In genomic region chr6:72411872-72412708, GRCh38 we compare ENCODE assay signal across 1 cellular context.
TF ChIP-seq lines count a peak whose summit lies in the region.

No MANE protein-coding gene starts in this region.

TF ChIP-seq in HEK293, 187 proteins besides CTCF, POLR2A, EP300 and RAD21 (continued from another document):
- TF ChIP-seq, protein P1, sequence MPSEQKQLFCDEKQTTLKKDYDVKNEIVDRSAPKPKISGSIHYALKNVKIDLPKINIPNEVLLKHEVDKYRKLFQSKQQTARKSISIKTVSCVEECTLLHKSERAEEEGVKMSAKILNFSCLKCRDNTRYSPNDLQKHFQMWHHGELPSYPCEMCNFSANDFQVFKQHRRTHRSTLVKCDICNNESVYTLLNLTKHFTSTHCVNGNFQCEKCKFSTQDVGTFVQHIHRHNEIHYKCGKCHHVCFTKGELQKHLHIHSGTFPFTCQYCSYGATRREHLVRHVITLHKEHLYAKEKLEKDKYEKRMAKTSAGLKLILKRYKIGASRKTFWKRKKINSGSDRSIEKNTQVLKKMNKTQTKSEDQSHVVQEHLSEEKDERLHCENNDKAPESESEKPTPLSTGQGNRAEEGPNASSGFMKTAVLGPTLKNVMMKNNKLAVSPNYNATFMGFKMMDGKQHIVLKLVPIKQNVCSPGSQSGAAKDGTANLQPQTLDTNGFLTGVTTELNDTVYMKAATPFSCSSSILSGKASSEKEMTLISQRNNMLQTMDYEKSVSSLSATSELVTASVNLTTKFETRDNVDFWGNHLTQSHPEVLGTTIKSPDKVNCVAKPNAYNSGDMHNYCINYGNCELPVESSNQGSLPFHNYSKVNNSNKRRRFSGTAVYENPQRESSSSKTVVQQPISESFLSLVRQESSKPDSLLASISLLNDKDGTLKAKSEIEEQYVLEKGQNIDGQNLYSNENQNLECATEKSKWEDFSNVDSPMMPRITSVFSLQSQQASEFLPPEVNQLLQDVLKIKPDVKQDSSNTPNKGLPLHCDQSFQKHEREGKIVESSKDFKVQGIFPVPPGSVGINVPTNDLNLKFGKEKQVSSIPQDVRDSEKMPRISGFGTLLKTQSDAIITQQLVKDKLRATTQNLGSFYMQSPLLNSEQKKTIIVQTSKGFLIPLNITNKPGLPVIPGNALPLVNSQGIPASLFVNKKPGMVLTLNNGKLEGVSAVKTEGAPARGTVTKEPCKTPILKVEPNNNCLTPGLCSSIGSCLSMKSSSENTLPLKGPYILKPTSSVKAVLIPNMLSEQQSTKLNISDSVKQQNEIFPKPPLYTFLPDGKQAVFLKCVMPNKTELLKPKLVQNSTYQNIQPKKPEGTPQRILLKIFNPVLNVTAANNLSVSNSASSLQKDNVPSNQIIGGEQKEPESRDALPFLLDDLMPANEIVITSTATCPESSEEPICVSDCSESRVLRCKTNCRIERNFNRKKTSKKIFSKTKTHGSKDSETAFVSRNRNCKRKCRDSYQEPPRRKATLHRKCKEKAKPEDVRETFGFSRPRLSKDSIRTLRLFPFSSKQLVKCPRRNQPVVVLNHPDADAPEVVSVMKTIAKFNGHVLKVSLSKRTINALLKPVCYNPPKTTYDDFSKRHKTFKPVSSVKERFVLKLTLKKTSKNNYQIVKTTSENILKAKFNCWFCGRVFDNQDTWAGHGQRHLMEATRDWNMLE (tag by site-specific recombination; conservative IDR thresholded peaks at IDR 0.05; ENCODE audit: low read depth) = no peak
- TF ChIP-seq ZNF335 (tag by site-specific recombination; conservative IDR thresholded peaks at IDR 0.05) (no peak), KLF10 (tag by site-specific recombination; IDR thresholded peaks at IDR 0.05) (peak; percentile 36; the same call in 1 of the 2 replicates), ZNF660 (tag by site-specific recombination; IDR thresholded peaks at IDR 0.05) (peak; percentile 93), ZNF514 (tag by site-specific recombination; IDR thresholded peaks at IDR 0.05) (no peak), ZNF830 (tag by site-specific recombination; IDR thresholded peaks at IDR 0.05; ENCODE audit: low read depth) (no peak), ZNF221 (tag by site-specific recombination; IDR thresholded peaks at IDR 0.05; ENCODE audit: borderline replicate concordance) (no peak), GLIS2 (tag by site-specific recombination; IDR thresholded peaks at IDR 0.05) (no peak), ZNF19 (tag by site-specific recombination; IDR thresholded peaks at IDR 0.05; ENCODE audit: low read depth) (no peak), ZNF513 (tag by site-specific recombination; IDR thresholded peaks at IDR 0.05) (no peak), ZSCAN30 (tag by site-specific recombination; IDR thresholded peaks at IDR 0.05) (peak; percentile 76; the same call in 1 of the 2 replicates), ZNF654 (tag by site-specific recombination; IDR thresholded peaks at IDR 0.05; ENCODE audit: low read depth) (peak; percentile 100), ZNF274 (IDR thresholded peaks at IDR 0.05; ENCODE audit: low read length) (no peak), ZNF274 (tag by site-specific recombination; IDR thresholded peaks at IDR 0.05; ENCODE audit: borderline replicate concordance) (no peak), ZNF692 (tag by site-specific recombination; IDR thresholded peaks at IDR 0.05) (0 out of 2 replicates have a peak, but pooled peaks have one; percentile 18), ZNF394 (tag by site-specific recombination; IDR thresholded peaks at IDR 0.05; ENCODE audit: borderline replicate concordance) (no peak), SP7 (tag by site-specific recombination; IDR thresholded peaks at IDR 0.05) (0 out of 2 replicates have a peak, but pooled peaks have one; percentile 26), ZSCAN23 (tag by site-specific recombination; IDR thresholded peaks at IDR 0.05) (no peak), ZNF629 (tag by site-specific recombination; IDR thresholded peaks at IDR 0.05) (peak; percentile 19; the same call in 1 of the 2 replicates), ZNF510 (tag by site-specific recombination; IDR thresholded peaks at IDR 0.05; ENCODE audit: insufficient replicate concordance) (peak; percentile 6), BCL11A (tag by site-specific recombination; IDR thresholded peaks at IDR 0.05; ENCODE audit: low read depth) (no peak), ZNF426 (tag by site-specific recombination; IDR thresholded peaks at IDR 0.05) (no peak), YY1 (tag by site-specific recombination; IDR thresholded peaks at IDR 0.05) (no peak), GLI2 (tag by site-specific recombination; IDR thresholded peaks at IDR 0.05; ENCODE audit: borderline replicate concordance, low read depth) (no peak), ZEB2 (tag by site-specific recombination; IDR thresholded peaks at IDR 0.05) (no peak), ZNF146 (tag by site-specific recombination; IDR thresholded peaks at IDR 0.05) (no peak), ZNF585B (tag by site-specific recombination; IDR thresholded peaks at IDR 0.05) (no peak), ZNF10 (tag by site-specific recombination; IDR thresholded peaks at IDR 0.05) (no peak), TRIM28 (IDR thresholded peaks at IDR 0.05; ENCODE audit: borderline replicate concordance, low read length) (peak; percentile 74; the same call in 1 of the 2 replicates), ZBTB17 (tag by site-specific recombination; IDR thresholded peaks at IDR 0.05) (peak; percentile 35; the same call in 1 of the 2 replicates), KLF9 (tag by site-specific recombination; IDR thresholded peaks at IDR 0.05; ENCODE audit: low read depth) (no peak), ZNF302 (tag by site-specific recombination; IDR thresholded peaks at IDR 0.05; ENCODE audit: low read depth) (no peak), IKZF3 (tag by site-specific recombination; IDR thresholded peaks at IDR 0.05) (no peak), ZBTB49 (tag by site-specific recombination; IDR thresholded peaks at IDR 0.05; ENCODE audit: low read depth) (no peak), ZNF362 (tag by site-specific recombination; IDR thresholded peaks at IDR 0.05) (no peak), ZNF658 (tag by site-specific recombination; IDR thresholded peaks at IDR 0.05) (no peak), ZFP37 (tag by site-specific recombination; IDR thresholded peaks at IDR 0.05) (no peak), ZNF248 (tag by site-specific recombination; IDR thresholded peaks at IDR 0.05) (no peak), ZNF626 (tag by site-specific recombination; IDR thresholded peaks at IDR 0.05) (no peak), GFI1B (tag by site-specific recombination; IDR thresholded peaks at IDR 0.05) (no peak), ZNF24 (tag by site-specific recombination; IDR thresholded peaks at IDR 0.05) (no peak), ZNF549 (tag by site-specific recombination; IDR thresholded peaks at IDR 0.05) (no peak)
- TF ChIP-seq, protein P2, sequence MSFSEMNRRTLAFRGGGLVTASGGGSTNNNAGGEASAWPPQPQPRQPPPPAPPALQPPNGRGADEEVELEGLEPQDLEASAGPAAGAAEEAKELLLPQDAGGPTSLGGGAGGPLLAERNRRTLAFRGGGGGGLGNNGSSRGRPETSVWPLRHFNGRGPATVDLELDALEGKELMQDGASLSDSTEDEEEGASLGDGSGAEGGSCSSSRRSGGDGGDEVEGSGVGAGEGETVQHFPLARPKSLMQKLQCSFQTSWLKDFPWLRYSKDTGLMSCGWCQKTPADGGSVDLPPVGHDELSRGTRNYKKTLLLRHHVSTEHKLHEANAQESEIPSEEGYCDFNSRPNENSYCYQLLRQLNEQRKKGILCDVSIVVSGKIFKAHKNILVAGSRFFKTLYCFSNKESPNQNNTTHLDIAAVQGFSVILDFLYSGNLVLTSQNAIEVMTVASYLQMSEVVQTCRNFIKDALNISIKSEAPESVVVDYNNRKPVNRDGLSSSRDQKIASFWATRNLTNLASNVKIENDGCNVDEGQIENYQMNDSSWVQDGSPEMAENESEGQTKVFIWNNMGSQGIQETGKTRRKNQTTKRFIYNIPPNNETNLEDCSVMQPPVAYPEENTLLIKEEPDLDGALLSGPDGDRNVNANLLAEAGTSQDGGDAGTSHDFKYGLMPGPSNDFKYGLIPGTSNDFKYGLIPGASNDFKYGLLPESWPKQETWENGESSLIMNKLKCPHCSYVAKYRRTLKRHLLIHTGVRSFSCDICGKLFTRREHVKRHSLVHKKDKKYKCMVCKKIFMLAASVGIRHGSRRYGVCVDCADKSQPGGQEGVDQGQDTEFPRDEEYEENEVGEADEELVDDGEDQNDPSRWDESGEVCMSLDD (tag by site-specific recombination; IDR thresholded peaks at IDR 0.05) = no peak
- TF ChIP-seq, protein P3, sequence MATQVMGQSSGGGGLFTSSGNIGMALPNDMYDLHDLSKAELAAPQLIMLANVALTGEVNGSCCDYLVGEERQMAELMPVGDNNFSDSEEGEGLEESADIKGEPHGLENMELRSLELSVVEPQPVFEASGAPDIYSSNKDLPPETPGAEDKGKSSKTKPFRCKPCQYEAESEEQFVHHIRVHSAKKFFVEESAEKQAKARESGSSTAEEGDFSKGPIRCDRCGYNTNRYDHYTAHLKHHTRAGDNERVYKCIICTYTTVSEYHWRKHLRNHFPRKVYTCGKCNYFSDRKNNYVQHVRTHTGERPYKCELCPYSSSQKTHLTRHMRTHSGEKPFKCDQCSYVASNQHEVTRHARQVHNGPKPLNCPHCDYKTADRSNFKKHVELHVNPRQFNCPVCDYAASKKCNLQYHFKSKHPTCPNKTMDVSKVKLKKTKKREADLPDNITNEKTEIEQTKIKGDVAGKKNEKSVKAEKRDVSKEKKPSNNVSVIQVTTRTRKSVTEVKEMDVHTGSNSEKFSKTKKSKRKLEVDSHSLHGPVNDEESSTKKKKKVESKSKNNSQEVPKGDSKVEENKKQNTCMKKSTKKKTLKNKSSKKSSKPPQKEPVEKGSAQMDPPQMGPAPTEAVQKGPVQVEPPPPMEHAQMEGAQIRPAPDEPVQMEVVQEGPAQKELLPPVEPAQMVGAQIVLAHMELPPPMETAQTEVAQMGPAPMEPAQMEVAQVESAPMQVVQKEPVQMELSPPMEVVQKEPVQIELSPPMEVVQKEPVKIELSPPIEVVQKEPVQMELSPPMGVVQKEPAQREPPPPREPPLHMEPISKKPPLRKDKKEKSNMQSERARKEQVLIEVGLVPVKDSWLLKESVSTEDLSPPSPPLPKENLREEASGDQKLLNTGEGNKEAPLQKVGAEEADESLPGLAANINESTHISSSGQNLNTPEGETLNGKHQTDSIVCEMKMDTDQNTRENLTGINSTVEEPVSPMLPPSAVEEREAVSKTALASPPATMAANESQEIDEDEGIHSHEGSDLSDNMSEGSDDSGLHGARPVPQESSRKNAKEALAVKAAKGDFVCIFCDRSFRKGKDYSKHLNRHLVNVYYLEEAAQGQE (tag by site-specific recombination; IDR thresholded peaks at IDR 0.05) = peak; percentile 18; the same call in 1 of the 2 replicates
